Comparison of ENCODE assay signal across 11 cellular contexts in the genomic region with DNA sequence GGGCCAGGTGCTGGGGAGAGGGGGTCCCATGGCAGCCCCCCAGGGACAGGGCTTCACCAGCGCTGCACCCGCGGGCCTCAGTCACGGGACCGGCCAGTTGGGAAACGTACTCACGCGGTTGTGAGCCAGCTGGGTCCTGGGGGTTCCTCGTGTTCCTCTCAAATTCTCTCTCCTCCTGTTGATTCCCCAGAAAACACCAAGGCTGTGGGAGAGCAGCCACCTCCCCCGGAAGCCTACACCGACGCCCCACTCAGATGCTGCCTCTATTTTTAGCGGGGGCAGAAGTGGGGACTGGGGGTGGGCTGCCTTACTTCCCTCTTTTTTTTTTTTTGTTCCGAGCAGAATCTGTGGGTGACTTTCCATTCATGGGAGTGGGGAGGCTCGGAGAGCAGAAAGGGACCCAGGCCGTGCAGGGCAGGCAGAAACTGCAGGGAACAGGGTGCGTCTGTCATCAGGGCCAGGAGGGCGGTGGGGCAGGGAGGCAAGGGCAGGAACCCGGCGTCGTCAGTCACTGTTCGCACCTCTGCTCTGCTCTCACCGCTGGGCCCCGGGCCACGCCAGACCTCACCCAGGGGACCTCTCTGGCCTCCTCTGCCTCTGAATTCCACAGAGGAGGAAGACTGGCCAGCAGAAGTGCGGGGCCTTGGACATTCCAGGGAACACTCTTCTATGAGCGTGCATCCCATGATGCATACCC.
A peak's percentile ranks its signal among the peaks of the same experiment; 100 is the strongest.
DNase-seq lines count a peak whose midpoint lies in the region; ATAC-seq and TF ChIP-seq lines count a peak whose summit lies in the region.
"Had no signal": no experiment of that assay in that cellular context is flagged by ENCODE, and none has a peak within 500 bp of the region (broad histone marks: within the 10 kb centered on the region; RNA-seq: fewer than 3 reads in every experiment).

No MANE protein-coding gene starts in this region.

- H3K4me1 ChIP-seq in BLaER1 treated with 17β-estradiol and CSF1 and Interleukin-3, amounts not matched to agents 10 nM and 100 nM = peaks cover 31 to 54% (median 47%) of the 10 kb centered on the region in 10 experiments
- H3K4me1 ChIP-seq in PC-3 (ENCODE audit: insufficient read depth, low read length) = no peaks in the 10 kb centered on the region

- peak overlapping the region; percentile 84 to 88 for H3K27ac Mint-ChIP-seq in activated naive CD4-positive, alpha-beta T cell treated with anti-CD3 and anti-CD28 coated beads, Interleukin-2, amount 50 U/mL, for 72 hours
- H3K27ac Mint-ChIP-seq in naive thymus-derived CD8-positive, alpha-beta T cell = peak overlapping the region; percentile 85 to 99 (median 94)
- H3K27ac Mint-ChIP-seq in mesothelial cell of epicardium = no peak overlapping the region

- H3K36me3 Mint-ChIP-seq in activated naive CD4-positive, alpha-beta T cell treated with anti-CD3 and anti-CD28 coated beads, Interleukin-2, amount 50 U/mL, for 72 hours = peaks cover 5 to 61% of the 10 kb centered on the region in 2 donors
- H3K36me3 Mint-ChIP-seq in naive thymus-derived CD8-positive, alpha-beta T cell = peaks cover 0 to 8% (median 5%) of the 10 kb centered on the region in 3 donors
- no peaks in the 10 kb centered on the region for H3K36me3 Mint-ChIP-seq in mesothelial cell of epicardium

- CTCF ChIA-PET in GM10248 (lab: Yijun Ruan, JAX) = interaction anchor here (1.2 to 1.5 kb wide), 2 partner anchors 10 to 25 kb away, joined by 3 read pairs; no protein-coding TSS in a partner anchor
- CTCF ChIA-PET in PC-3 (lab: Charles Lee) = no interaction called here

- H4K20me1 ChIP-seq in BLaER1 treated with 17β-estradiol and CSF1 and Interleukin-3, amounts not matched to agents 10 nM and 100 nM = peaks cover 0 to 19% (median 0%) of the 10 kb centered on the region in 11 experiments; a peak in 4 of 22 replicates
- no peaks in the 10 kb centered on the region for H4K20me1 ChIP-seq in PC-3 (ENCODE audit: low read length)

- peaks cover 0 to 4% of the 10 kb centered on the region in 2 donors for H3K9me3 Mint-ChIP-seq in activated naive CD4-positive, alpha-beta T cell treated with anti-CD3 and anti-CD28 coated beads, Interleukin-2, amount 50 U/mL, for 72 hours
- H3K9me3 Mint-ChIP-seq in naive thymus-derived CD8-positive, alpha-beta T cell = no peaks in the 10 kb centered on the region
- no peaks in the 10 kb centered on the region for H3K9me3 Mint-ChIP-seq in mesothelial cell of epicardium

- H3K4me3 Mint-ChIP-seq in naive thymus-derived CD8-positive, alpha-beta T cell = peak overlapping the region; percentile 80 to 93 (median 88)
- no peak overlapping the region for H3K4me3 Mint-ChIP-seq in mesothelial cell of epicardium

- no peaks in the 10 kb centered on the region for H3K27me3 Mint-ChIP-seq in naive thymus-derived CD8-positive, alpha-beta T cell
- H3K27me3 Mint-ChIP-seq in mesothelial cell of epicardium (ENCODE audit: low read depth) = no peaks in the 10 kb centered on the region

- H3K27ac ChIP-seq in BLaER1 treated with 17β-estradiol and CSF1 and Interleukin-3, amounts not matched to agents 10 nM and 100 nM = peak overlapping the region in 1 of 11 experiments; percentile 10; a peak in 1 of 22 replicates
- no peak overlapping the region for H3K27ac ChIP-seq in PC-3 (ENCODE audit: low read length)
- H3K27ac ChIP-seq: body of pancreas had no signal

- TF ChIP-seq CTCF in GM10248 (IDR thresholded peaks at IDR 0.05; ENCODE audit: control extremely low read depth, extremely low read depth, low read depth, missing control alignments) = no peak
- TF ChIP-seq CTCF in GM10266 (IDR thresholded peaks at IDR 0.05; ENCODE audit: control insufficient read depth, insufficient read depth, low read depth, missing control alignments) = no peak
- TF ChIP-seq CTCF in PC-3 (conservative IDR thresholded peaks at IDR 0.05; ENCODE audit: low read depth, low read length) = no peak
- TF ChIP-seq CTCF in mesothelial cell of epicardium (IDR thresholded peaks at IDR 0.05; ENCODE audit: unreplicated experiment) = no peak

- H3K79me2 ChIP-seq in PC-3 (ENCODE audit: low read length) = no peaks in the 10 kb centered on the region

- peak overlapping the region in 4 of 10 experiments; percentile 3 to 32 (median 22); a peak in 8 of 20 replicates for H3K4me3 ChIP-seq in BLaER1 treated with 17β-estradiol and CSF1 and Interleukin-3, amounts not matched to agents 10 nM and 100 nM
- no peak overlapping the region for H3K4me3 ChIP-seq in PC-3 (ENCODE audit: low read length)
- H3K4me3 ChIP-seq: body of pancreas, MG63 had no signal

- no peaks in the 10 kb centered on the region for H3K9me2 ChIP-seq in PC-3 (replicated peaks; ENCODE audit: low read length)

- BruUV-seq in PC-3 (replicated peaks; lab: Mats Ljungman, UMichigan) = no TSS peak

- POLR2A ChIA-PET in GM10248 (lab: Yijun Ruan, JAX) (no interaction called here), PC-3 (lab: Charles Lee; ENCODE audit: unreplicated experiment) (no interaction called here)
- POLR2A ChIA-PET in naive thymus-derived CD8-positive, alpha-beta T cell (lab: Charles Lee) = interaction anchor here (0.5 to 4.5 kb wide), 4 partner anchors 15 to 160 kb away, joined by 5 to 22 read pairs (median 12); no protein-coding TSS in a partner anchor

- H3K4me1 Mint-ChIP-seq in naive thymus-derived CD8-positive, alpha-beta T cell = peaks cover 48 to 90% (median 89%) of the 10 kb centered on the region in 4 donors
- peaks cover 2% of the 10 kb centered on the region for H3K4me1 Mint-ChIP-seq in mesothelial cell of epicardium

- no peaks in the 10 kb centered on the region for H3F3A ChIP-seq in PC-3 (ENCODE audit: low read length, unreplicated experiment)

- no peak for ATAC-seq in activated naive CD4-positive, alpha-beta T cell treated with anti-CD3 and anti-CD28 coated beads, Interleukin-2, amount 50 U/mL, for 72 hours
- peak in 1 of 2 donors; percentile 15 for ATAC-seq in naive thymus-derived CD8-positive, alpha-beta T cell
- ATAC-seq in PC-3 (no peak), GM21447 (IDR thresholded peaks at IDR 0.05; ENCODE audit: unreplicated experiment) (no peak)
- ATAC-seq: body of pancreas had no signal

- peaks cover 0 to 32% (median 10%) of the 10 kb centered on the region in 11 experiments; a peak in 14 of 22 replicates for H3K27me3 ChIP-seq in BLaER1 treated with 17β-estradiol and CSF1 and Interleukin-3, amounts not matched to agents 10 nM and 100 nM
- H3K27me3 ChIP-seq in PC-3 (ENCODE audit: low read length) = peaks cover 43% of the 10 kb centered on the region
- H3K27me3 ChIP-seq: body of pancreas, MG63 had no signal

- peaks cover 0 to 11% (median 4%) of the 10 kb centered on the region in 11 experiments; a peak in 5 of 22 replicates for H3K36me3 ChIP-seq in BLaER1 treated with 17β-estradiol and CSF1 and Interleukin-3, amounts not matched to agents 10 nM and 100 nM
- no peaks in the 10 kb centered on the region for H3K36me3 ChIP-seq in PC-3 (ENCODE audit: low read depth, low read length)
- H3K36me3 ChIP-seq: MG63 had no signal

- no peak overlapping the region for H2AFZ ChIP-seq in PC-3 (ENCODE audit: low read length)

- intact Hi-C loops in PC-3 (cut with micrococcal nuclease) = no loop called here

- H3K9ac ChIP-seq in BLaER1 treated with 17β-estradiol and CSF1 and Interleukin-3, amounts not matched to agents 10 nM and 100 nM = peak overlapping the region in 7 of 11 experiments; percentile 3 to 33 (median 19); a peak in 9 of 22 replicates
- no peak overlapping the region for H3K9ac ChIP-seq in PC-3 (ENCODE audit: low read length)

- DNase-seq in GM10248 (ENCODE audit: extremely low spot score) (peak; percentile 52), GM10266 (ENCODE audit: extremely low spot score) (no peak), PC-3 (no peak), mesothelial cell of epicardium (ENCODE audit: low spot score in 2 of 2, unreplicated experiment in 2 of 2) (no peak)
- DNase-seq in activated naive CD4-positive, alpha-beta T cell treated with anti-CD3 and anti-CD28 coated beads, Interleukin-2, amount 50 U/mL, for 72 hours (ENCODE audit: low spot score in 2 of 2) = no peak
- DNase-seq in naive thymus-derived CD8-positive, alpha-beta T cell = peak in 3 of 10 donors; percentile 19 to 30 (median 21)
- DNase-seq: MG63, Right ventricle myocardium superior had no signal

- H3K9me3 ChIP-seq in BLaER1 treated with 17β-estradiol and CSF1 and Interleukin-3, amounts not matched to agents 10 nM and 100 nM (replicated peaks in 1 of 11) = peaks cover 5 to 15% (median 10%) of the 10 kb centered on the region in 11 experiments; a peak in 19 of 22 replicates
- H3K9me3 ChIP-seq in PC-3 (ENCODE audit: low read length) = no peaks in the 10 kb centered on the region
- H3K9me3 ChIP-seq: body of pancreas, MG63 had no signal

- H3K4me2 ChIP-seq in BLaER1 treated with 17β-estradiol and CSF1 and Interleukin-3, amounts not matched to agents 10 nM and 100 nM = peak overlapping the region; percentile 81 to 93 (median 90)
- H3K4me2 ChIP-seq in PC-3 (ENCODE audit: low read length) = no peak overlapping the region
